In genomic region chr7:106659369-106659962, GRCh38 we compare ENCODE assay signal across 8 cellular contexts. TPM values are rescaled to one million over a fixed set of nuclear protein-coding genes. Genes with fewer than 3 reads are reported as not detected.
DNase-seq lines count a peak whose midpoint lies in the region; ATAC-seq and TF ChIP-seq lines count a peak whose summit lies in the region.

No MANE protein-coding gene starts in this region.

- peak overlapping the region; percentile 79 for H2AFZ ChIP-seq in SU-DHL-6 (ENCODE audit: low read depth, low read length, severe bottlenecking)

- peaks cover 8 to 12% of the 10 kb centered on the region in 2 donors for H3K4me1 ChIP-seq in gastrocnemius medialis

- H4K20me1 ChIP-seq in SU-DHL-6 (ENCODE audit: low read depth, low read length) = no peaks in the 10 kb centered on the region

- no peak for ATAC-seq in gastrocnemius medialis
- ATAC-seq in GM21619 (IDR thresholded peaks at IDR 0.05; ENCODE audit: unreplicated experiment) = no peak

- DNase-seq in GM20000 (ENCODE audit: low spot score) = peak; percentile 11
- peak; percentile 37 for DNase-seq in fibroblast of villous mesenchyme (ENCODE audit: low read depth)
- DNase-seq in gastrocnemius medialis = no peak
- DNase-seq in amygdala (lab: John Stamatoyannopoulos, UW) = no peak
- no peak for DNase-seq in HuH-7 (ENCODE audit: low spot score)
- no peak for DNase-seq in occipital lobe (lab: John Stamatoyannopoulos, UW)

- no peak for TF ChIP-seq CTCF in GM20000 (IDR thresholded peaks at IDR 0.05; ENCODE audit: extremely low read depth, missing control alignments)
- no peak for TF ChIP-seq CTCF in SU-DHL-6 (IDR thresholded peaks at IDR 0.05; ENCODE audit: insufficient read depth, low read length, poor library complexity, severe bottlenecking)
- TF ChIP-seq CTCF in fibroblast of villous mesenchyme (IDR thresholded peaks at IDR 0.05; ENCODE audit: insufficient read depth, low read depth, low read length) = no peak
- TF ChIP-seq CTCF in gastrocnemius medialis (IDR thresholded peaks at IDR 0.05 in 4 of 5, conservative IDR thresholded peaks at IDR 0.05 in 1 of 5) = no peak

- in situ Hi-C loops in gastrocnemius medialis (cut with MboI; ENCODE audit: low sequenced_read_pairs in 4 of 4) = loop anchor here in 2 of 4 donors (10.0 to 25.0 kb wide), 4 partner anchors 75 to 503 kb away; partner anchors contain the start of gene HBP1 (in 1 of the 2)

- H3K36me3 ChIP-seq in SU-DHL-6 (ENCODE audit: low read length) (no peaks in the 10 kb centered on the region), gastrocnemius medialis (no peaks in the 10 kb centered on the region)

- H3K27me3 ChIP-seq in SU-DHL-6 (ENCODE audit: low read length) = no peaks in the 10 kb centered on the region
- H3K27me3 ChIP-seq in gastrocnemius medialis = no peaks in the 10 kb centered on the region

- H3F3A ChIP-seq in SU-DHL-6 (ENCODE audit: insufficient read depth) = peaks cover 23% of the 10 kb centered on the region

- H3K79me2 ChIP-seq in SU-DHL-6 (ENCODE audit: insufficient read depth, low read length) = no peaks in the 10 kb centered on the region

- H3K4me2 ChIP-seq in SU-DHL-6 (ENCODE audit: low read depth, low read length, poor library complexity, severe bottlenecking) = peak overlapping the region; percentile 73

- H3K9me2 ChIP-seq in SU-DHL-6 (replicated peaks; ENCODE audit: insufficient read depth, low read length) = no peaks in the 10 kb centered on the region

- peak overlapping the region; percentile 66 for H3K4me3 ChIP-seq in SU-DHL-6 (ENCODE audit: insufficient read depth, low read length, poor library complexity, severe bottlenecking)
- peak overlapping the region; percentile 78 for H3K4me3 ChIP-seq in fibroblast of villous mesenchyme (ENCODE audit: low read depth, low read length)
- H3K4me3 ChIP-seq in gastrocnemius medialis = peak overlapping the region; percentile 60 to 89 (median 78)

- H3K27ac ChIP-seq in SU-DHL-6 (ENCODE audit: low read depth, low read length) = no peak overlapping the region
- H3K27ac ChIP-seq in gastrocnemius medialis = peak overlapping the region; percentile 82 to 91 (median 88)

- intact Hi-C loops in gastrocnemius medialis (cut with DNase I; ENCODE audit: low total_unique reads) = loop anchor here (10.0 kb wide), 1 partner anchor 1685 kb away; no protein-coding TSS in a partner anchor

- peak overlapping the region; percentile 69 for H3K9ac ChIP-seq in SU-DHL-6 (ENCODE audit: low read length)

- H3K9me3 ChIP-seq in SU-DHL-6 (ENCODE audit: insufficient read depth, low read length) = no peaks in the 10 kb centered on the region
- H3K9me3 ChIP-seq in gastrocnemius medialis = no peaks in the 10 kb centered on the region

- no peak for TF ChIP-seq POLR2A in gastrocnemius medialis (IDR thresholded peaks at IDR 0.05)

RNA-seq across cellular contexts. Expression of gene CCDC71L, which starts 1.5 kb away (rescaled TPM):
- 50.3 and 58.7 TPM in 2 replicates for total RNA-seq in fibroblast of villous mesenchyme
- 1 to 10 TPM; 4.4 to 7.0 (median 5.7) TPM for total RNA-seq in gastrocnemius medialis
- 91.9 TPM for total RNA-seq in occipital lobe

Comparison
In these comparisons a context has a peak if more than half of its experiments do, and no peak if none do; other contexts are left out.
1. DNase-seq: peak in GM20000 (single experiment) and fibroblast of villous mesenchyme (single experiment); none in gastrocnemius medialis (0 of 2), amygdala (0 of 56), HuH-7 (single experiment) and occipital lobe (single experiment).
2. Peak in every context shown above with its lines, with median percentiles within 50 percentile points of each other: H3K4me3 ChIP-seq.